Comparison of ENCODE assay signal across 9 cellular contexts in the genomic region with DNA sequence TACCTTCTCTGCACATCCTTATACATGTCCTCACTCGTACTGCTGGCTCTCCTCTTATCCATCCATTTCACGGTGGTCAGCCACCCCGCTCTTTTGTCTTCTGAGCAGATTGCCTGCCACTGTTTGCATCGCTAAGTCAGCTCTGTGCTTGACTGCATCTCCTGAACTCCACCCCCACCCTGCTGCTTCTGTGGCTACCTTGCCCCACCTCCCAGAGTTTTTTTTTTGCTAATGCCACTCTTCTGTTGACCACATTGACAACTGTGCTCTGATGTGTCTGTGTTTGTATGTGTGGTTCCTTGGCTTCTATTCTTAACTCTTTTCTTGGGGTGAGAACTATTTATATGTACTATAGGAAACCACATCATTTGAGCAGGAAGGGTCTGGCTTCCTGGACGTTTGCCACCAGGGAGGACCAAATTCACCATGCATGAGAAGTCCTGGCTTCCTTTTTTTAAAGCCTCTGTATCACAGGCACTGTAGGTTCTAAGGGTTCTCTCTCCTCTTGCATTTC. TPM values are rescaled to one million over a fixed set of nuclear protein-coding genes. Genes with fewer than 3 reads are reported as not detected.
DNase-seq lines count a peak whose midpoint lies in the region; ATAC-seq, FAIRE-seq and TF ChIP-seq lines count a peak whose summit lies in the region.
"Had no signal": no experiment of that assay in that cellular context is flagged by ENCODE, and none has a peak within 500 bp of the region (broad histone marks: within the 10 kb centered on the region; RNA-seq: fewer than 3 reads in every experiment).

No MANE protein-coding gene starts in this region.

- H3K36me3 ChIP-seq in KMS-11 (ENCODE audit: insufficient read depth) (no peaks in the 10 kb centered on the region), aorta (ENCODE audit: control insufficient read depth in 1 of 2, insufficient read depth in 2 of 2, low read length in 1 of 2) (no peaks in the 10 kb centered on the region), brain microvascular endothelial cell (replicated peaks) (no peaks in the 10 kb centered on the region)

- intact Hi-C loops in aorta (cut with DNase I) = no loop called here

- peaks cover 15 to 16% of the 10 kb centered on the region in 2 donors for H3K4me1 Mint-ChIP-seq in effector memory CD8-positive, alpha-beta T cell (ENCODE audit: low read depth in 2 of 2)

- no peak for FAIRE-seq in HTR-8/SVneo (lab: Jason Lieb, UNC)

- H3K27ac ChIP-seq in KMS-11 = peak overlapping the region; percentile 51
- no peak overlapping the region for H3K27ac ChIP-seq in aorta (ENCODE audit: low read depth in 1 of 2, low read length in 2 of 2)
- no peak overlapping the region for H3K27ac ChIP-seq in foreskin keratinocyte
- H3K27ac ChIP-seq in brain microvascular endothelial cell = no peak overlapping the region
- H3K27ac ChIP-seq: SK-N-MC had no signal

- H3K4me3 ChIP-seq in KMS-11 (IDR thresholded peaks at IDR 0.05; ENCODE audit: insufficient read depth, low read depth, low read length) (no peak overlapping the region), aorta (ENCODE audit: low read length in 2 of 2) (no peak overlapping the region), brain microvascular endothelial cell (ENCODE audit: low read depth, low read length) (no peak overlapping the region)
- H3K4me3 ChIP-seq: SK-N-MC had no signal

- H3K27me3 Mint-ChIP-seq in effector memory CD8-positive, alpha-beta T cell = peaks cover 0 to 17% of the 10 kb centered on the region in 2 donors

- 32 to 33% methylated on average over 5 of the region's 5 CpGs for WGBS in aorta, 2 donors

- DNase-seq in effector memory CD8-positive, alpha-beta T cell = peak in 1 of 3 experiments; percentile 8
- peak in 1 of 2 donors; percentile 51 for DNase-seq in aorta
- no peak for DNase-seq in HTR-8/SVneo (ENCODE audit: insufficient read length, low spot score)
- no peak for DNase-seq in foreskin keratinocyte
- DNase-seq in brain microvascular endothelial cell = no peak

- H3K79me2 ChIP-seq in KMS-11 (ENCODE audit: insufficient read depth, low read depth) = no peaks in the 10 kb centered on the region

- no peaks in the 10 kb centered on the region for H3K36me3 Mint-ChIP-seq in effector memory CD8-positive, alpha-beta T cell (ENCODE audit: insufficient read depth)

- H3K4me2 ChIP-seq in KMS-11 = peak overlapping the region; percentile 90

- peak overlapping the region in 1 of 2 donors; percentile 18 for H3K27ac Mint-ChIP-seq in effector memory CD8-positive, alpha-beta T cell

- H4K20me1 ChIP-seq in KMS-11 (ENCODE audit: insufficient read depth) = no peaks in the 10 kb centered on the region

- peak overlapping the region; percentile 54 to 59 for H3K4me3 Mint-ChIP-seq in effector memory CD8-positive, alpha-beta T cell

- in situ Hi-C loops in brain microvascular endothelial cell (cut with HindIII; ENCODE audit: low pct_ligation_motif_present, low sequenced_read_pairs) = no loop called here

- H2AFZ ChIP-seq in KMS-11 (ENCODE audit: low read depth) = peak overlapping the region; percentile 72

- ATAC-seq in GM18517 (IDR thresholded peaks at IDR 0.05; ENCODE audit: unreplicated experiment) (peak; percentile 86), GM21737 (IDR thresholded peaks at IDR 0.05; ENCODE audit: unreplicated experiment) (peak; percentile 85), aorta (ENCODE audit: low FRiP score) (peak; percentile 33), foreskin keratinocyte (no peak)
- ATAC-seq in effector memory CD8-positive, alpha-beta T cell (replicated peaks) = peak; percentile 91

- no peaks in the 10 kb centered on the region for H3K9me3 ChIP-seq in aorta (ENCODE audit: control insufficient read depth, low read length)

- H3K9ac ChIP-seq in KMS-11 = peak overlapping the region; percentile 16; the same call in 1 of the 2 replicates

- no peaks in the 10 kb centered on the region for H3K27me3 ChIP-seq in KMS-11 (ENCODE audit: insufficient read depth, low read depth)
- no peaks in the 10 kb centered on the region for H3K27me3 ChIP-seq in aorta (ENCODE audit: control insufficient read depth in 1 of 2, insufficient read depth in 2 of 2, low read length in 1 of 2)
- H3K27me3 ChIP-seq in foreskin keratinocyte = no peaks in the 10 kb centered on the region
- H3K27me3 ChIP-seq in brain microvascular endothelial cell (replicated peaks) = no peaks in the 10 kb centered on the region

- H3K9me3 Mint-ChIP-seq in effector memory CD8-positive, alpha-beta T cell = no peaks in the 10 kb centered on the region

- no peak for TF ChIP-seq CTCF in KMS-11 (conservative IDR thresholded peaks at IDR 0.05; ENCODE audit: low read depth, low read length)
- TF ChIP-seq CTCF in foreskin keratinocyte (conservative IDR thresholded peaks at IDR 0.05) = no peak
- no peak for TF ChIP-seq CTCF in brain microvascular endothelial cell (IDR thresholded peaks at IDR 0.05; ENCODE audit: low read depth, low read length, missing control alignments)

- peaks cover 75% of the 10 kb centered on the region for H3K4me1 ChIP-seq in KMS-11 (ENCODE audit: low read depth, poor library complexity, severe bottlenecking)
- H3K4me1 ChIP-seq in aorta (ENCODE audit: control insufficient read depth in 1 of 2, insufficient read depth in 2 of 2, low read length in 2 of 2) = no peaks in the 10 kb centered on the region
- peaks cover 14% of the 10 kb centered on the region for H3K4me1 ChIP-seq in foreskin keratinocyte

RNA-seq across cellular contexts. Expression of gene MTMR10, which starts 12.8 kb away (rescaled TPM):
- 10 to 100 TPM; 12.5 to 35.0 TPM for total RNA-seq in aorta
- 10 to 100 TPM in 1 of 2 donors, 1 to 10 TPM in 1; 9.0 to 10.7 TPM for polyA plus RNA-seq in aorta
- 11.5 and 13.8 TPM in 2 replicates for total RNA-seq in foreskin keratinocyte
- 2.7 and 3.9 TPM in 2 replicates for polyA plus RNA-seq in foreskin keratinocyte
